8 cellular contexts compared by ENCODE assay signal in genomic region chr19:1513492-1514294, GRCh38. TPM values are rescaled to one million over a fixed set of nuclear protein-coding genes. Genes with fewer than 3 reads are reported as not detected.
DNase-seq lines count a peak whose midpoint lies in the region; ATAC-seq and TF ChIP-seq lines count a peak whose summit lies in the region.

No MANE protein-coding gene starts in this region.

- H3K9me2 ChIP-seq in Karpas-422 (replicated peaks; ENCODE audit: insufficient read depth, low read length): no peaks in the 10 kb centered on the region

- no peaks in the 10 kb centered on the region for H4K20me1 ChIP-seq in Karpas-422 (ENCODE audit: insufficient read depth, low read depth, low read length)

- 0 out of 2 replicates have a peak, but pooled peaks cover 2% of the 10 kb centered on the region for H3K4me1 ChIP-seq in Karpas-422 (ENCODE audit: low read length)
- H3K4me1 ChIP-seq in mucosa of descending colon (ENCODE audit: low read depth): no peaks in the 10 kb centered on the region

- no peaks in the 10 kb centered on the region for H3K27me3 ChIP-seq in Karpas-422 (ENCODE audit: low read length)

- H3K9me3 ChIP-seq in Karpas-422 (ENCODE audit: low read length): no peaks in the 10 kb centered on the region
- H3K9me3 ChIP-seq in mucosa of descending colon: no peaks in the 10 kb centered on the region

- no peak overlapping the region for H3K9ac ChIP-seq in Karpas-422 (ENCODE audit: low read length)

- peaks cover 8 to 20% (median 18%) of the 10 kb centered on the region in 7 donors for H3K9me3 Mint-ChIP-seq in CD14-positive monocyte
- H3K9me3 Mint-ChIP-seq in stimulated activated naive B cell treated with anti-CD40 and anti-IgM and Interleukin-4, amounts not matched to agents 10 μg/mL and 1 μg/mL and 100 μg/mL, for 72 hours: peaks cover 0 to 2% of the 10 kb centered on the region in 2 donors

- intact Hi-C loops in CD14-positive monocyte (cut with micrococcal nuclease): loop anchor here in 1 of 2 donors (10.0 kb wide), 1 partner anchor 69 kb away; no protein-coding TSS in a partner anchor
- intact Hi-C loops in mucosa of descending colon (cut with DNase I, micrococcal nuclease): no loop called here

- peak; percentile 78 for TF ChIP-seq CTCF in CD14-positive monocyte (IDR thresholded peaks at IDR 0.05)
- TF ChIP-seq CTCF in mucosa of descending colon (IDR thresholded peaks at IDR 0.05): peak; percentile 53

- peaks cover 8% of the 10 kb centered on the region for H3K4me1 Mint-ChIP-seq in CD14-positive monocyte
- H3K4me1 Mint-ChIP-seq in stimulated activated naive B cell treated with anti-CD40 and anti-IgM and Interleukin-4, amounts not matched to agents 10 μg/mL and 1 μg/mL and 100 μg/mL, for 72 hours: peaks cover 0 to 3% of the 10 kb centered on the region in 2 donors

- H2AFZ ChIP-seq in Karpas-422 (ENCODE audit: low read length): no peak overlapping the region

- DNase-seq in CD14-positive monocyte (ENCODE audit: low spot score) (no peak), Karpas-422 (peak; percentile 87), dermis blood vessel endothelial cell (peak; percentile 55), mucosa of descending colon (peak; percentile 56 to 78 (median 69)), NCI-H526 (lab: John Stamatoyannopoulos, UW) (no peak)
- peak; percentile 57 to 60 for DNase-seq in activated CD4-positive, alpha-beta T cell treated with anti-CD3 and anti-CD28 coated beads for 24 hours (ENCODE audit: low read depth in 2 of 2)
- no peak for DNase-seq in stimulated activated naive B cell treated with anti-CD40 and anti-IgM and Interleukin-4, amounts not matched to agents 10 μg/mL and 1 μg/mL and 100 μg/mL, for 72 hours

- ATAC-seq in mucosa of descending colon (peak; percentile 76), GM21423 (IDR thresholded peaks at IDR 0.05; ENCODE audit: unreplicated experiment) (no peak)
- peak; percentile 50 to 52 for ATAC-seq in stimulated activated naive B cell treated with anti-CD40 and anti-IgM and Interleukin-4, amounts not matched to agents 10 μg/mL and 1 μg/mL and 100 μg/mL, for 72 hours (replicated peaks)

- no peaks in the 10 kb centered on the region for H3K36me3 ChIP-seq in Karpas-422 (ENCODE audit: insufficient read depth, low read length)
- H3K36me3 ChIP-seq in mucosa of descending colon (ENCODE audit: low read depth): no peaks in the 10 kb centered on the region

- H3K79me2 ChIP-seq in Karpas-422 (ENCODE audit: low read length): no peaks in the 10 kb centered on the region

- peaks cover under 1 to 2% of the 10 kb centered on the region in 2 donors for H3K36me3 Mint-ChIP-seq in CD14-positive monocyte
- no peaks in the 10 kb centered on the region for H3K36me3 Mint-ChIP-seq in stimulated activated naive B cell treated with anti-CD40 and anti-IgM and Interleukin-4, amounts not matched to agents 10 μg/mL and 1 μg/mL and 100 μg/mL, for 72 hours

- no peak overlapping the region for H3K27ac Mint-ChIP-seq in CD14-positive monocyte
- no peak overlapping the region for H3K27ac Mint-ChIP-seq in stimulated activated naive B cell treated with anti-CD40 and anti-IgM and Interleukin-4, amounts not matched to agents 10 μg/mL and 1 μg/mL and 100 μg/mL, for 72 hours

- H3K4me3 Mint-ChIP-seq in CD14-positive monocyte: no peak overlapping the region
- H3K4me3 Mint-ChIP-seq in stimulated activated naive B cell treated with anti-CD40 and anti-IgM and Interleukin-4, amounts not matched to agents 10 μg/mL and 1 μg/mL and 100 μg/mL, for 72 hours: peak overlapping the region; percentile 32 to 39

- H3K27ac ChIP-seq in Karpas-422 (ENCODE audit: low read length): no peak overlapping the region

- peaks cover 38 to 78% (median 63%) of the 10 kb centered on the region in 3 donors for H3K27me3 Mint-ChIP-seq in CD14-positive monocyte (ENCODE audit: low read depth in 3 of 3)
- H3K27me3 Mint-ChIP-seq in stimulated activated naive B cell treated with anti-CD40 and anti-IgM and Interleukin-4, amounts not matched to agents 10 μg/mL and 1 μg/mL and 100 μg/mL, for 72 hours: peaks cover 57 to 81% of the 10 kb centered on the region in 2 donors

- H3K4me3 ChIP-seq in Karpas-422 (ENCODE audit: low read length) (no peak overlapping the region), mucosa of descending colon (peak overlapping the region; percentile 11)

- no peak overlapping the region for H3K4me2 ChIP-seq in Karpas-422 (ENCODE audit: low read depth, low read length, poor library complexity, severe bottlenecking)

RNA-seq across cellular contexts. Expression of gene ADAMTSL5, which starts 0.9 kb away (rescaled TPM):
- polyA plus RNA-seq in CD14-positive monocyte: not detected
- total RNA-seq in Karpas-422 (2014; rRNA removed; shearing (Covaris generic); ENCODE audit: low replicate concordance): 0.94 and 2.6 TPM in 2 replicates
- 0.19 TPM in 1 of 2 replicates, not detected in the other for total RNA-seq in dermis blood vessel endothelial cell
- total RNA-seq in mucosa of descending colon: 1 to 10 TPM; 2.7 to 3.5 (median 3.3) TPM

RNA-seq across cellular contexts. Expression of gene PLK5, which starts 10.2 kb away (rescaled TPM):
- not detected for polyA plus RNA-seq in CD14-positive monocyte
- total RNA-seq in Karpas-422 (2014; rRNA removed; shearing (Covaris generic); ENCODE audit: low replicate concordance): not detected in 2 replicates
- total RNA-seq in dermis blood vessel endothelial cell: not detected in 2 replicates
- under 1 TPM in 1 of 3 donors, not detected in 2; 0.16 TPM for total RNA-seq in mucosa of descending colon

RNA-seq across cellular contexts. Expression of gene REEP6, which starts 22.7 kb away (rescaled TPM):
- 1 to 10 TPM in 1 of 2 donors, under 1 TPM in 1; 0.51 to 1.8 TPM for polyA plus RNA-seq in CD14-positive monocyte
- 1.3 and 1.5 TPM in 2 replicates for total RNA-seq in Karpas-422 (2014; rRNA removed; shearing (Covaris generic); ENCODE audit: low replicate concordance)
- total RNA-seq in dermis blood vessel endothelial cell: 0.34 and 1.0 TPM in 2 replicates
- 1 to 10 TPM; 2.0 to 5.1 (median 4.5) TPM for total RNA-seq in mucosa of descending colon

RNA-seq across cellular contexts. Expression of gene PCSK4, which starts 23.5 kb away (rescaled TPM):
- under 1 TPM in 1 of 2 donors, not detected in 1; 0.34 TPM for polyA plus RNA-seq in CD14-positive monocyte
- total RNA-seq in Karpas-422 (2014; rRNA removed; shearing (Covaris generic); ENCODE audit: low replicate concordance): 2.0 and 5.0 TPM in 2 replicates
- total RNA-seq in dermis blood vessel endothelial cell (0.68 and 1.1 TPM in 2 replicates), mucosa of descending colon (1 to 10 TPM; 3.3 to 7.5 (median 4.9) TPM)

RNA-seq across cellular contexts. Expression of gene C19orf25, which starts 34.7 kb away (rescaled TPM):
- polyA plus RNA-seq in CD14-positive monocyte: 10 to 100 TPM; 19.9 to 20.9 TPM
- total RNA-seq in Karpas-422 (2014; rRNA removed; shearing (Covaris generic); ENCODE audit: low replicate concordance): 26.4 and 62.2 TPM in 2 replicates
- total RNA-seq in dermis blood vessel endothelial cell: 22.0 and 28.1 TPM in 2 replicates
- 10 to 100 TPM; 36.7 to 48.9 (median 38.1) TPM for total RNA-seq in mucosa of descending colon

Comparison
In these comparisons a context has a peak if more than half of its experiments do, and no peak if none do; other contexts are left out.
1. DNase-seq: peak in Karpas-422 (single experiment), activated CD4-positive, alpha-beta T cell treated with anti-CD3 and anti-CD28 coated beads for 24 hours (2 of 2), dermis blood vessel endothelial cell (single experiment) and mucosa of descending colon (3 of 3); none in CD14-positive monocyte (single experiment), stimulated activated naive B cell treated with anti-CD40 and anti-IgM and Interleukin-4, amounts not matched to agents 10 μg/mL and 1 μg/mL and 100 μg/mL, for 72 hours (single experiment) and NCI-H526 (0 of 2).
2. H3K4me3 Mint-ChIP-seq: peak in stimulated activated naive B cell treated with anti-CD40 and anti-IgM and Interleukin-4, amounts not matched to agents 10 μg/mL and 1 μg/mL and 100 μg/mL, for 72 hours (2 of 2); none in CD14-positive monocyte (0 of 2).